In the genomic region with DNA sequence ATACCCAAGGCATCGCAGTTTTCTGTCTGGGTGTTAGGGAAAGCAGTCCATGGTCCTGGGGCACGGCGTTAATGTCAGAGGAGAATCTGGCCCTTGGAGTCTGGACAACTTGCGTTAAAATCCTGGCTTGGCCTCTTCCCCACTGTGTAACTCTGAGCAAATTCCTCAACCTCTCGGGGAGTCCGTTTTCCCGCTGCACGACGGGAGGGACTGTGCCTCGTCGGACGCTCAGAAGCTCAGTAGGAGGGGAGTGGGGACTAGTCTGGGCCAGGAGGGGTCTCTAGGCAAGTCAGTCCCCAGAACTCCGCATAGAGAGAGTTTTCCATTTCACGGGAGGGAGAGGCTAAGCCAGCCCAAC, we compare ENCODE assay signal across 10 cellular contexts. TPM values are rescaled to one million over a fixed set of nuclear protein-coding genes. Genes with fewer than 3 reads are reported as not detected.
DNase-seq lines count a peak whose midpoint lies in the region; ATAC-seq and TF ChIP-seq lines count a peak whose summit lies in the region.
"Had no signal": no experiment of that assay in that cellular context is flagged by ENCODE, and none has a peak within 500 bp of the region (broad histone marks: within the 10 kb centered on the region; RNA-seq: fewer than 3 reads in every experiment).

No MANE protein-coding gene starts in this region.

- intact Hi-C loops in left ventricle myocardium inferior (cut with micrococcal nuclease) (loop anchor here (10.0 kb wide), 1 partner anchor 339 kb away; no protein-coding TSS in a partner anchor), cardiac septum (cut with DNase I) (no loop called here), colonic mucosa (cut with DNase I) (loop anchor here (5.0 to 10.0 kb wide), 2 partner anchors 341 to 689 kb away; no protein-coding TSS in a partner anchor), upper lobe of right lung (cut with DNase I) (no loop called here)
- intact Hi-C loops in naive thymus-derived CD4-positive, alpha-beta T cell (cut with micrococcal nuclease): no loop called here
- intact Hi-C loops in activated T-helper 1 cell treated with anti-CD3 and anti-CD28 coated beads, Interleukin-12 subunit alpha, Interleukin-12 subunit beta, Interleukin-2, Interleukin-4 antibody, amounts not matched to agents 30 ng/mL and 10 ng/mL and 1 ng/mL, durations not matched to agents 14 hours and 24 hours and 36 hours (cut with micrococcal nuclease): no loop called here

- H3K27ac ChIP-seq in left ventricle myocardium inferior (replicated peaks) (no peak overlapping the region), colonic mucosa (no peak overlapping the region), upper lobe of right lung (no peak overlapping the region)
- H3K27ac ChIP-seq in naive thymus-derived CD4-positive, alpha-beta T cell (ENCODE audit: low read depth, low read length): no peak overlapping the region
- H3K27ac ChIP-seq: SK-N-MC had no signal

- H3K4me3 ChIP-seq in left ventricle myocardium inferior (peak overlapping the region; percentile 61), colonic mucosa (peak overlapping the region; percentile 41), upper lobe of right lung (peak overlapping the region; percentile 23)
- no peak overlapping the region for H3K4me3 ChIP-seq in naive thymus-derived CD4-positive, alpha-beta T cell (ENCODE audit: low read length)

- H3K27me3 ChIP-seq in left ventricle myocardium inferior (ENCODE audit: low read depth): peaks cover 100% of the 10 kb centered on the region
- peaks cover 26% of the 10 kb centered on the region for H3K27me3 ChIP-seq in colonic mucosa
- H3K27me3 ChIP-seq in naive thymus-derived CD4-positive, alpha-beta T cell (ENCODE audit: control insufficient read depth in 2 of 2, insufficient read depth in 2 of 2, low read length in 2 of 2): peaks cover 0 to 14% of the 10 kb centered on the region in 2 donors
- H3K27me3 ChIP-seq in upper lobe of right lung: peaks cover 86% of the 10 kb centered on the region

- no peak for TF ChIP-seq CTCF in left ventricle myocardium inferior (IDR thresholded peaks at IDR 0.05; ENCODE audit: borderline replicate concordance)
- TF ChIP-seq CTCF in colonic mucosa (IDR thresholded peaks at IDR 0.05): no peak
- TF ChIP-seq CTCF in upper lobe of right lung (IDR thresholded peaks at IDR 0.05): no peak

- peak overlapping the region in 7 of 10 donors; percentile 13 to 65 (median 47) for H3K4me3 Mint-ChIP-seq in naive thymus-derived CD4-positive, alpha-beta T cell
- H3K4me3 Mint-ChIP-seq in activated T-helper 1 cell treated with anti-CD3 and anti-CD28 coated beads, Interleukin-12 subunit alpha, Interleukin-12 subunit beta, Interleukin-2, Interleukin-4 antibody, amounts not matched to agents 30 ng/mL and 10 ng/mL and 1 ng/mL, durations not matched to agents 14 hours and 24 hours and 36 hours: no peak overlapping the region

- H3K27ac Mint-ChIP-seq in naive thymus-derived CD4-positive, alpha-beta T cell: no peak overlapping the region
- H3K27ac Mint-ChIP-seq in activated T-helper 1 cell treated with anti-CD3 and anti-CD28 coated beads, Interleukin-12 subunit alpha, Interleukin-12 subunit beta, Interleukin-2, Interleukin-4 antibody, amounts not matched to agents 30 ng/mL and 10 ng/mL and 1 ng/mL, durations not matched to agents 14 hours and 24 hours and 36 hours: no peak overlapping the region
- H3K27ac Mint-ChIP-seq: CD14-positive monocyte had no signal

- no peaks in the 10 kb centered on the region for H3K9me3 Mint-ChIP-seq in naive thymus-derived CD4-positive, alpha-beta T cell
- no peaks in the 10 kb centered on the region for H3K9me3 Mint-ChIP-seq in activated T-helper 1 cell treated with anti-CD3 and anti-CD28 coated beads, Interleukin-12 subunit alpha, Interleukin-12 subunit beta, Interleukin-2, Interleukin-4 antibody, amounts not matched to agents 30 ng/mL and 10 ng/mL and 1 ng/mL, durations not matched to agents 14 hours and 24 hours and 36 hours

- no peak for ATAC-seq in naive thymus-derived CD4-positive, alpha-beta T cell
- ATAC-seq in upper lobe of right lung: no peak

- CTCF ChIA-PET in naive thymus-derived CD4-positive, alpha-beta T cell (lab: Charles Lee): no interaction called here

- H3K9me3 ChIP-seq in left ventricle myocardium inferior (replicated peaks): no peaks in the 10 kb centered on the region
- H3K9me3 ChIP-seq in colonic mucosa: no peaks in the 10 kb centered on the region
- no peaks in the 10 kb centered on the region for H3K9me3 ChIP-seq in naive thymus-derived CD4-positive, alpha-beta T cell (ENCODE audit: control insufficient read depth in 2 of 3, low read length in 3 of 3)
- no peaks in the 10 kb centered on the region for H3K9me3 ChIP-seq in upper lobe of right lung

- no peak for DNase-seq in left ventricle myocardium inferior
- DNase-seq in cardiac septum (ENCODE audit: low spot score): no peak
- no peak for DNase-seq in colonic mucosa
- no peak for DNase-seq in naive thymus-derived CD4-positive, alpha-beta T cell
- no peak for DNase-seq in upper lobe of right lung
- DNase-seq in T-helper 2 cell: no peak
- DNase-seq in OCI-M2 (lab: John Stamatoyannopoulos, UW; ENCODE audit: unreplicated experiment): no peak
- DNase-seq in activated T-helper 1 cell treated with anti-CD3 and anti-CD28 coated beads, Interleukin-12 subunit alpha, Interleukin-12 subunit beta, Interleukin-2, Interleukin-4 antibody, amounts not matched to agents 30 ng/mL and 10 ng/mL and 1 ng/mL, durations not matched to agents 14 hours and 24 hours and 36 hours (ENCODE audit: low spot score): no peak

- H3K4me1 Mint-ChIP-seq in naive thymus-derived CD4-positive, alpha-beta T cell: peaks cover 0 to 34% (median 26%) of the 10 kb centered on the region in 7 donors
- no peaks in the 10 kb centered on the region for H3K4me1 Mint-ChIP-seq in activated T-helper 1 cell treated with anti-CD3 and anti-CD28 coated beads, Interleukin-12 subunit alpha, Interleukin-12 subunit beta, Interleukin-2, Interleukin-4 antibody, amounts not matched to agents 30 ng/mL and 10 ng/mL and 1 ng/mL, durations not matched to agents 14 hours and 24 hours and 36 hours (ENCODE audit: low read depth)

- H3K36me3 ChIP-seq in left ventricle myocardium inferior: no peaks in the 10 kb centered on the region
- no peaks in the 10 kb centered on the region for H3K36me3 ChIP-seq in colonic mucosa
- H3K36me3 ChIP-seq in naive thymus-derived CD4-positive, alpha-beta T cell (ENCODE audit: control insufficient read depth in 2 of 3, insufficient read depth in 3 of 3, low read length in 3 of 3): no peaks in the 10 kb centered on the region
- no peaks in the 10 kb centered on the region for H3K36me3 ChIP-seq in upper lobe of right lung

- peak overlapping the region; percentile 40 to 66 for H3K9ac ChIP-seq in colonic mucosa (ENCODE audit: low read depth in 2 of 2, low read length in 2 of 2)

- no peaks in the 10 kb centered on the region for H3K36me3 Mint-ChIP-seq in naive thymus-derived CD4-positive, alpha-beta T cell
- no peaks in the 10 kb centered on the region for H3K36me3 Mint-ChIP-seq in activated T-helper 1 cell treated with anti-CD3 and anti-CD28 coated beads, Interleukin-12 subunit alpha, Interleukin-12 subunit beta, Interleukin-2, Interleukin-4 antibody, amounts not matched to agents 30 ng/mL and 10 ng/mL and 1 ng/mL, durations not matched to agents 14 hours and 24 hours and 36 hours (ENCODE audit: low read depth)

- POLR2A ChIA-PET in naive thymus-derived CD4-positive, alpha-beta T cell (lab: Charles Lee): no interaction called here

- H3K4me1 ChIP-seq in left ventricle myocardium inferior: peaks cover 25% of the 10 kb centered on the region
- no peaks in the 10 kb centered on the region for H3K4me1 ChIP-seq in colonic mucosa
- H3K4me1 ChIP-seq in naive thymus-derived CD4-positive, alpha-beta T cell (ENCODE audit: control insufficient read depth in 2 of 2, insufficient read depth in 2 of 2, low read length in 2 of 2): no peaks in the 10 kb centered on the region
- H3K4me1 ChIP-seq in upper lobe of right lung: peaks cover 17% of the 10 kb centered on the region

- H3K27me3 Mint-ChIP-seq in naive thymus-derived CD4-positive, alpha-beta T cell: peaks cover 59 to 75% (median 67%) of the 10 kb centered on the region in 5 donors
- H3K27me3 Mint-ChIP-seq in activated T-helper 1 cell treated with anti-CD3 and anti-CD28 coated beads, Interleukin-12 subunit alpha, Interleukin-12 subunit beta, Interleukin-2, Interleukin-4 antibody, amounts not matched to agents 30 ng/mL and 10 ng/mL and 1 ng/mL, durations not matched to agents 14 hours and 24 hours and 36 hours (ENCODE audit: insufficient read depth): peaks cover 68% of the 10 kb centered on the region

RNA-seq across cellular contexts. Expression of a gene that starts 6.6 kb away (rescaled TPM):
- not detected for total RNA-seq in left ventricle myocardium inferior
- not detected for total RNA-seq in cardiac septum
- total RNA-seq in colonic mucosa: 1 to 10 TPM in 1 of 2 donors, under 1 TPM in 1; 0.32 to 1.5 TPM
- total RNA-seq in naive thymus-derived CD4-positive, alpha-beta T cell: under 1 TPM in 1 of 5 experiments, not detected in 4; 0.11 TPM
- not detected for polyA plus RNA-seq in naive thymus-derived CD4-positive, alpha-beta T cell
- not detected for total RNA-seq in upper lobe of right lung
- total RNA-seq in activated T-helper 1 cell treated with anti-CD3 and anti-CD28 coated beads, Interleukin-12 subunit alpha, Interleukin-12 subunit beta, Interleukin-2, Interleukin-4 antibody, amounts not matched to agents 30 ng/mL and 10 ng/mL and 1 ng/mL, durations not matched to agents 14 hours and 24 hours and 36 hours: not detected in 2 replicates
- polyA plus RNA-seq: CD14-positive monocyte had no signal

RNA-seq across cellular contexts. Expression of a gene that starts 36.1 kb away (rescaled TPM):
- total RNA-seq in left ventricle myocardium inferior: not detected
- not detected for total RNA-seq in cardiac septum
- 10 to 100 TPM; 22.7 to 33.8 TPM for total RNA-seq in colonic mucosa
- total RNA-seq in naive thymus-derived CD4-positive, alpha-beta T cell: not detected
- not detected for polyA plus RNA-seq in naive thymus-derived CD4-positive, alpha-beta T cell
- total RNA-seq in upper lobe of right lung: not detected
- total RNA-seq in activated T-helper 1 cell treated with anti-CD3 and anti-CD28 coated beads, Interleukin-12 subunit alpha, Interleukin-12 subunit beta, Interleukin-2, Interleukin-4 antibody, amounts not matched to agents 30 ng/mL and 10 ng/mL and 1 ng/mL, durations not matched to agents 14 hours and 24 hours and 36 hours: not detected in 2 replicates
- polyA plus RNA-seq: CD14-positive monocyte had no signal

RNA-seq across cellular contexts. Expression of a gene that starts 51.0 kb away (rescaled TPM):
- total RNA-seq in left ventricle myocardium inferior: not detected
- not detected for total RNA-seq in cardiac septum
- total RNA-seq in colonic mucosa: 1 to 10 TPM; 2.9 to 3.7 TPM
- total RNA-seq in naive thymus-derived CD4-positive, alpha-beta T cell: not detected
- polyA plus RNA-seq in naive thymus-derived CD4-positive, alpha-beta T cell: not detected
- not detected for total RNA-seq in upper lobe of right lung
- not detected in 2 replicates for total RNA-seq in activated T-helper 1 cell treated with anti-CD3 and anti-CD28 coated beads, Interleukin-12 subunit alpha, Interleukin-12 subunit beta, Interleukin-2, Interleukin-4 antibody, amounts not matched to agents 30 ng/mL and 10 ng/mL and 1 ng/mL, durations not matched to agents 14 hours and 24 hours and 36 hours
- polyA plus RNA-seq: CD14-positive monocyte had no signal

Comparison
In these comparisons a context has a peak if more than half of its experiments do, and no peak if none do; other contexts are left out.
1. intact Hi-C loops: an anchor here in left ventricle myocardium inferior (10.0 kb wide) and colonic mucosa (5.0 to 10.0 kb wide); none called in cardiac septum, naive thymus-derived CD4-positive, alpha-beta T cell, upper lobe of right lung and activated T-helper 1 cell treated with anti-CD3 and anti-CD28 coated beads, Interleukin-12 subunit alpha, Interleukin-12 subunit beta, Interleukin-2, Interleukin-4 antibody, amounts not matched to agents 30 ng/mL and 10 ng/mL and 1 ng/mL, durations not matched to agents 14 hours and 24 hours and 36 hours.
2. RNA of a gene that starts 36.1 kb away (total RNA-seq): 22.7 to 33.8 TPM in colonic mucosa; not detected in left ventricle myocardium inferior (single experiment), not detected in cardiac septum (single experiment), not detected in naive thymus-derived CD4-positive, alpha-beta T cell, not detected in upper lobe of right lung (single experiment) and not detected in activated T-helper 1 cell treated with anti-CD3 and anti-CD28 coated beads, Interleukin-12 subunit alpha, Interleukin-12 subunit beta, Interleukin-2, Interleukin-4 antibody, amounts not matched to agents 30 ng/mL and 10 ng/mL and 1 ng/mL, durations not matched to agents 14 hours and 24 hours and 36 hours; every median in the first group is over 10 times any median in the second.